7 cellular contexts compared by ENCODE assay signal in the genomic region with DNA sequence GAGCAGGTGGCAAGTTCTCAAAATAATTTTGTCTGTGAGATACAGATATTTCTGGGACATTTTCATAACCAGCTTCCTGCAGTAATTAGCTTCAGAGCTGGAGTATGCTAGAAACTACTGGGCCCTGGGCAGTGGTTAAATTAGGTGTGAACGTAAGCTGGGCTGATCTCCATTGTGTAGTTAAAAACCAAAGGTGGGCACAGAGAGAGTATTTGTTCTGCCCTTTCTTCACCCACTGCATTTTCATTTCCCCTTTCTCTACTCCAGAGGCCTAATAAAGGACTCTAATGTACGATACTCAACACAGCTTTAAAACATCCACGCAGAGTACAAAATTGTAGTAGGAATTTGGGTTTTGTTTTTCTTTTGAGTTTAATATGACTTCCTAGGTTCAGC.
DNase-seq lines count a peak whose midpoint lies in the region; ATAC-seq lines count a peak whose summit lies in the region.

No MANE protein-coding gene starts in this region.

- H3K4me1 ChIP-seq in ectodermal cell (ENCODE audit: control insufficient read depth, insufficient read depth, low read length) (peaks cover 7% of the 10 kb centered on the region), stomach smooth muscle (ENCODE audit: control insufficient read depth, insufficient read depth, low read length) (peaks cover 16% of the 10 kb centered on the region)

- DNase-seq in RKO (ENCODE audit: low spot score) (no peak), NCI-H1417 treated with DMSO at 0.1 percent for 48 hours (lab: John Stamatoyannopoulos, UW) (no peak), C1 segment of cervical spinal cord (lab: John Stamatoyannopoulos, UW) (no peak)

- no peaks in the 10 kb centered on the region for H3K36me3 ChIP-seq in ectodermal cell (ENCODE audit: control insufficient read depth, insufficient read depth, low read length)
- H3K36me3 ChIP-seq in stomach smooth muscle (ENCODE audit: control insufficient read depth in 2 of 2, insufficient read depth in 2 of 2, low read length in 2 of 2): no peaks in the 10 kb centered on the region

- 86 to 90% methylated on average over 1 to 3 of the region's 3 CpGs for WGBS in ectodermal cell, 2 experiments

- H3K4me3 ChIP-seq in ectodermal cell (ENCODE audit: insufficient read depth, low read depth, low read length) (no peak overlapping the region), stomach smooth muscle (ENCODE audit: low read length in 2 of 2) (peak overlapping the region in 1 of 2 donors; percentile 44)

- peak; percentile 83 for ATAC-seq in GM21360 (IDR thresholded peaks at IDR 0.05; ENCODE audit: unreplicated experiment)
- ATAC-seq in HG03342 (IDR thresholded peaks at IDR 0.05; ENCODE audit: unreplicated experiment): peak; percentile 84

- H3K27me3 ChIP-seq in ectodermal cell (ENCODE audit: control insufficient read depth, insufficient read depth, low read length, poor library complexity, severe bottlenecking) (no peaks in the 10 kb centered on the region), stomach smooth muscle (ENCODE audit: control insufficient read depth in 1 of 2, insufficient read depth in 2 of 2, low read length in 2 of 2) (no peaks in the 10 kb centered on the region)

- peak overlapping the region; percentile 33 for H3K27ac ChIP-seq in ectodermal cell (ENCODE audit: insufficient read depth, low read depth, low read length, poor library complexity, severe bottlenecking)
- peak overlapping the region; percentile 82 for H3K27ac ChIP-seq in stomach smooth muscle (ENCODE audit: low read length)

- H3K9me3 ChIP-seq in ectodermal cell (ENCODE audit: control insufficient read depth, low read length) (no peaks in the 10 kb centered on the region), stomach smooth muscle (ENCODE audit: control insufficient read depth in 2 of 2, low read length in 2 of 2) (no peaks in the 10 kb centered on the region)

- peak overlapping the region; percentile 27 to 37 for H3K9ac ChIP-seq in stomach smooth muscle (ENCODE audit: low read length in 2 of 2)
